Comparison of ENCODE assay signal across 1 cellular context in genomic region chr21:42107881-42108553, GRCh38.
TF ChIP-seq lines count a peak whose summit lies in the region.

No MANE protein-coding gene starts in this region.

TF ChIP-seq in HepG2, 621 proteins besides CTCF, POLR2A, EP300 and RAD21 (continued from another document):
- TF ChIP-seq HMGXB4 (CRISPR knock-in tag; IDR thresholded peaks at IDR 0.05; ENCODE audit: borderline replicate concordance in 1 of 2, low read depth in 1 of 2) (peak in 1 of 2 experiments; percentile 43; a peak in 1 of 4 replicates), NR3C1 (CRISPR knock-in tag; IDR thresholded peaks at IDR 0.05) (no peak), XRCC5 (optimal IDR thresholded peaks at IDR 0.05; ENCODE audit: low read length) (peak; percentile 74), ARID2 (CRISPR knock-in tag; IDR thresholded peaks at IDR 0.05; ENCODE audit: borderline replicate concordance) (no peak), DNMT1 (CRISPR knock-in tag; IDR thresholded peaks at IDR 0.05) (no peak), YY1 (IDR thresholded peaks at IDR 0.05; ENCODE audit: insufficient read depth, insufficient replicate concordance, low read depth, low read length) (no peak), UBTF (CRISPR knock-in tag; IDR thresholded peaks at IDR 0.05) (no peak), ZNF20 (CRISPR knock-in tag; IDR thresholded peaks at IDR 0.05) (no peak), RBM39 (IDR thresholded peaks at IDR 0.05; ENCODE audit: low read depth, low read length, poor library complexity, severe bottlenecking) (peak; percentile 45), HNRNPLL (IDR thresholded peaks at IDR 0.05; ENCODE audit: low read depth, low read length, poor library complexity, severe bottlenecking) (peak; percentile 23), SMC3 (IDR thresholded peaks at IDR 0.05; ENCODE audit: low read length) (peak; percentile 34; the same call in 1 of the 2 replicates), ZNF383 (CRISPR knock-in tag; IDR thresholded peaks at IDR 0.05; ENCODE audit: borderline replicate concordance) (no peak), ZIK1 (CRISPR knock-in tag; IDR thresholded peaks at IDR 0.05; ENCODE audit: borderline replicate concordance, low read depth) (no peak), MLLT10 (CRISPR knock-in tag; IDR thresholded peaks at IDR 0.05) (no peak), MEF2D (CRISPR knock-in tag; IDR thresholded peaks at IDR 0.05) (no peak), AHR (CRISPR knock-in tag; IDR thresholded peaks at IDR 0.05) (0 out of 2 replicates have a peak, but pooled peaks have one; percentile 32), SP1 (IDR thresholded peaks at IDR 0.05) (no peak), SP1 (CRISPR knock-in tag; IDR thresholded peaks at IDR 0.05) (no peak), ZNF12 (CRISPR knock-in tag; IDR thresholded peaks at IDR 0.05) (no peak), KDM6A (CRISPR knock-in tag; IDR thresholded peaks at IDR 0.05; ENCODE audit: low read depth) (no peak), MTA3 (CRISPR knock-in tag; IDR thresholded peaks at IDR 0.05) (no peak), CBX1 (IDR thresholded peaks at IDR 0.05; ENCODE audit: low read depth) (no peak), KLF15 (CRISPR knock-in tag; IDR thresholded peaks at IDR 0.05; ENCODE audit: borderline replicate concordance) (no peak), HDAC6 (IDR thresholded peaks at IDR 0.05; ENCODE audit: low read depth, low read length) (no peak), ZNF691 (CRISPR knock-in tag; IDR thresholded peaks at IDR 0.05; ENCODE audit: borderline replicate concordance, low read depth) (0 out of 2 replicates have a peak, but pooled peaks have one; percentile 47), ZNF318 (CRISPR knock-in tag; IDR thresholded peaks at IDR 0.05) (0 out of 2 replicates have a peak, but pooled peaks have one; percentile 34), NBN (conservative IDR thresholded peaks at IDR 0.05) (no peak), NPAS2 (CRISPR knock-in tag; IDR thresholded peaks at IDR 0.05; ENCODE audit: borderline replicate concordance) (no peak), ELF1 (CRISPR knock-in tag; IDR thresholded peaks at IDR 0.05) (peak; percentile 50; the same call in 1 of the 2 replicates), NFE2L1 (CRISPR knock-in tag; IDR thresholded peaks at IDR 0.05; ENCODE audit: borderline replicate concordance) (no peak), ZNF687 (CRISPR knock-in tag; IDR thresholded peaks at IDR 0.05) (peak; percentile 52), SMARCE1 (IDR thresholded peaks at IDR 0.05; ENCODE audit: borderline replicate concordance) (no peak), CBFB (CRISPR knock-in tag; IDR thresholded peaks at IDR 0.05) (0 out of 2 replicates have a peak, but pooled peaks have one; percentile 25), GTF3A (CRISPR knock-in tag; conservative IDR thresholded peaks at IDR 0.05) (no peak), KDM5B (CRISPR knock-in tag; IDR thresholded peaks at IDR 0.05; ENCODE audit: borderline replicate concordance) (peak; percentile 47; the same call in 1 of the 2 replicates)
